Comparison of ENCODE assay signal across 32 cellular contexts in genomic region chr1:4462831-4463484, GRCh38.
"Had no signal": no experiment of that assay in that cellular context is flagged by ENCODE, and none has a peak within 500 bp of the region (broad histone marks: within the 10 kb centered on the region; RNA-seq: fewer than 3 reads in every experiment).

No MANE protein-coding gene starts in this region.

- H3K4me2 ChIP-seq: KMS-11, SK-N-SH had no signal

- H3K27ac ChIP-seq: adrenal gland, body of pancreas, breast epithelium, KMS-11, Peyer's patch, SJSA1 had no signal

- ATAC-seq: activated CD8-positive, alpha-beta T cell treated with anti-CD3 and anti-CD28 coated beads for 36 hours; activated naive CD4-positive, alpha-beta T cell treated with anti-CD3 and anti-CD28 coated beads, Interleukin-2, amount 50 U/mL, for 72 hours; activated T-cell treated with anti-CD3 and anti-CD28 coated beads, Interleukin-2, amount 50 U/mL, for 72 hours; activated T-helper 17 cell treated with anti-CD3 and anti-CD28 coated beads, Interleukin-2, amount 50 U/mL, for 72 hours; body of pancreas; PC-3 had no signal

- H3K4me3 ChIP-seq: adrenal gland, body of pancreas, breast epithelium, Peyer's patch, SJSA1 had no signal

- H3K27me3 ChIP-seq: adrenal gland, body of pancreas, breast epithelium, Peyer's patch, SJSA1 had no signal

- FAIRE-seq: astrocyte, TTC549 had no signal

- DNase-seq: activated CD4-positive, alpha-beta T cell treated with anti-CD3 and anti-CD28 coated beads, Interleukin-2, amount 10 ng/mL, durations not matched to agents 24 days and 14 days; activated CD4-positive, alpha-beta T cell treated with anti-CD3 and anti-CD28 coated beads, Interleukin-2, amount 50 U/mL, for 4 hours; activated CD8-positive, alpha-beta T cell treated with anti-CD3 and anti-CD28 coated beads for 36 hours; activated gamma-delta T cell treated with Interleukin-2 at 50 U/mL for 16 hours; activated naive CD4-positive, alpha-beta T cell treated with anti-CD3 and anti-CD28 coated beads for 36 hours; activated T-cell treated with anti-CD3 and anti-CD28 coated beads, Interleukin-2, amount 50 U/mL, for 1 hour; activated T-cell treated with anti-CD3 and anti-CD28 coated beads, Interleukin-2, amount 50 U/mL, for 72 hours; adrenal gland; body of pancreas; caudate nucleus; MM.1S; MV-4-11; NCI-H1092; NCI-H1436 treated with DMSO at 0.1 percent for 48 hours; NCI-H1694 treated with DMSO at 0.1 percent for 48 hours; NCI-H2029; NCI-H2171; NCI-H510A; NCI-H526; NCI-H748 treated with DMSO at 0.1 percent for 48 hours; NK-92 treated with Interleukin-12 subunit alpha and Interleukin-12 subunit beta, amount 100 ng/mL, for 24 hours; PC-3; Peyer's patch; SHP77 treated with DMSO at 0.1 percent for 48 hours; SK-N-SH had no signal

- H3K4me1 ChIP-seq: adrenal gland, body of pancreas, breast epithelium, Peyer's patch, SJSA1 had no signal

- H3K9me3 ChIP-seq: adrenal gland, body of pancreas, breast epithelium, Peyer's patch, SK-N-SH had no signal

- H3K9ac ChIP-seq: KMS-11, SK-N-SH had no signal

- H3K36me3 ChIP-seq: adrenal gland, breast epithelium, Peyer's patch, SJSA1 had no signal
